ENCODE assay signal across 19 cellular contexts in genomic region chr3:39109086-39109485, GRCh38. TPM values are rescaled to one million over a fixed set of nuclear protein-coding genes. Genes with fewer than 3 reads are reported as not detected.
DNase-seq lines count a peak whose midpoint lies in the region; ATAC-seq and TF ChIP-seq lines count a peak whose summit lies in the region.
"Had no signal": no experiment of that assay in that cellular context is flagged by ENCODE, and none has a peak within 500 bp of the region (broad histone marks: within the 10 kb centered on the region; RNA-seq: fewer than 3 reads in every experiment).

No MANE protein-coding gene starts in this region.

- TF ChIP-seq RAD21 in SK-N-SH (IDR thresholded peaks at IDR 0.05; ENCODE audit: low read length), result no peak

- H3K4me1 ChIP-seq in SK-N-SH (ENCODE audit: control insufficient read depth in 1 of 2, insufficient read depth in 2 of 2, low read depth in 1 of 2, low read length in 1 of 2), result peaks cover 4 to 24% of the 10 kb centered on the region in 2 experiments; a peak in 2 of 4 replicates

- H3K4me1 Mint-ChIP-seq in T-cell (peaks cover 42 to 48% (median 43%) of the 10 kb centered on the region in 3 donors), endothelial cell (ENCODE audit: unreplicated experiment) (peaks cover 49% of the 10 kb centered on the region)
- H3K4me1 Mint-ChIP-seq in stimulated activated naive B cell treated with anti-CD40 and anti-IgM and Interleukin-4, amounts not matched to agents 10 μg/mL and 1 μg/mL and 100 μg/mL, for 72 hours, result peaks cover 38 to 45% of the 10 kb centered on the region in 2 donors

- H3K4me3 ChIP-seq in foreskin fibroblast (ENCODE audit: low read depth in 1 of 2, low read length in 2 of 2), result no peak overlapping the region
- H3K4me3 ChIP-seq in SK-N-SH (ENCODE audit: low read depth in 2 of 2, low read length in 1 of 2), result no peak overlapping the region
- H3K4me3 ChIP-seq: gastroesophageal sphincter, HAP-1, right atrium auricular region, tibial artery had no signal

- 82% methylated on average over 5 of the region's 5 CpGs for WGBS in SK-N-SH (ENCODE audit: low lambda C conversion rate)

- TF ChIP-seq CTCF in endothelial cell (IDR thresholded peaks at IDR 0.05; ENCODE audit: unreplicated experiment) (no peak), foreskin fibroblast (IDR thresholded peaks at IDR 0.05; ENCODE audit: low read depth, low read length) (no peak), SK-N-SH (IDR thresholded peaks at IDR 0.05) (no peak)

- peaks cover 25% of the 10 kb centered on the region for H4K20me1 ChIP-seq in SK-N-SH (ENCODE audit: insufficient read depth)

- peaks cover 0 to 8% of the 10 kb centered on the region in 2 experiments for H3K36me3 ChIP-seq in SK-N-SH (replicated peaks in 1 of 2; ENCODE audit: control insufficient read depth in 1 of 2, insufficient read depth in 2 of 2, low read length in 1 of 2)
- H3K36me3 ChIP-seq: right atrium auricular region had no signal

- no peaks in the 10 kb centered on the region for H3K9me2 ChIP-seq in SK-N-SH

- H3K27ac Mint-ChIP-seq in T-cell, result peak overlapping the region; percentile 86 to 92
- H3K27ac Mint-ChIP-seq in endothelial cell (ENCODE audit: unreplicated experiment), result peak overlapping the region; percentile 98
- peak overlapping the region; percentile 68 for H3K27ac Mint-ChIP-seq in stimulated activated naive B cell treated with anti-CD40 and anti-IgM and Interleukin-4, amounts not matched to agents 10 μg/mL and 1 μg/mL and 100 μg/mL, for 72 hours

- H3K4me3 Mint-ChIP-seq in T-cell (peak overlapping the region in 2 of 3 donors; percentile 93 to 95), endothelial cell (ENCODE audit: unreplicated experiment) (peak overlapping the region; percentile 97)
- no peak overlapping the region for H3K4me3 Mint-ChIP-seq in stimulated activated naive B cell treated with anti-CD40 and anti-IgM and Interleukin-4, amounts not matched to agents 10 μg/mL and 1 μg/mL and 100 μg/mL, for 72 hours

- H3K4me2 ChIP-seq in SK-N-SH, result no peak overlapping the region

- DNase-seq in activated CD8-positive, alpha-beta memory T cell treated with anti-CD3 and anti-CD28 coated beads, Interleukin-2, amount 50 U/mL, for 48 hours, result peak; percentile 44
- no peak for DNase-seq in activated CD8-positive, alpha-beta memory T cell treated with anti-CD3 and anti-CD28 coated beads for 24 hours
- DNase-seq in T-cell (no peak), endothelial cell (ENCODE audit: low spot score) (no peak), foreskin fibroblast (no peak), NOMO-1 treated with DMSO at 0.1 percent for 48 hours (lab: John Stamatoyannopoulos, UW; ENCODE audit: unreplicated experiment) (no peak), SK-N-SH (no peak)
- no peak for DNase-seq in stimulated activated naive B cell treated with anti-CD40 and anti-IgM and Interleukin-4, amounts not matched to agents 10 μg/mL and 1 μg/mL and 100 μg/mL, for 72 hours
- DNase-seq: dermis blood vessel endothelial cell; EL; erythroblast; NCI-H1694 treated with DMSO at 0.1 percent for 48 hours; stimulated activated naive CD4-positive, alpha-beta T cell treated with Interleukin-2 at 50 U/mL for 16 hours had no signal

- no peak for ATAC-seq in T-cell (replicated peaks in 1 of 4)
- no peak for ATAC-seq in stimulated activated naive B cell treated with anti-CD40 and anti-IgM and Interleukin-4, amounts not matched to agents 10 μg/mL and 1 μg/mL and 100 μg/mL, for 72 hours (replicated peaks)
- ATAC-seq: gastroesophageal sphincter had no signal

- no peaks in the 10 kb centered on the region for H3K27me3 ChIP-seq in SK-N-SH (ENCODE audit: insufficient read depth)
- H3K27me3 ChIP-seq: gastroesophageal sphincter, right atrium auricular region, tibial artery had no signal

- H3K27me3 Mint-ChIP-seq in T-cell (no peaks in the 10 kb centered on the region), endothelial cell (ENCODE audit: unreplicated experiment) (peaks cover 30% of the 10 kb centered on the region)
- H3K27me3 Mint-ChIP-seq in stimulated activated naive B cell treated with anti-CD40 and anti-IgM and Interleukin-4, amounts not matched to agents 10 μg/mL and 1 μg/mL and 100 μg/mL, for 72 hours, result no peaks in the 10 kb centered on the region

- no peaks in the 10 kb centered on the region for H3F3A ChIP-seq in SK-N-SH (replicated peaks; ENCODE audit: insufficient read depth)

- no peak overlapping the region for H3K9ac ChIP-seq in SK-N-SH

- H3K9me3 Mint-ChIP-seq in T-cell (no peaks in the 10 kb centered on the region), endothelial cell (ENCODE audit: unreplicated experiment) (no peaks in the 10 kb centered on the region)
- no peaks in the 10 kb centered on the region for H3K9me3 Mint-ChIP-seq in stimulated activated naive B cell treated with anti-CD40 and anti-IgM and Interleukin-4, amounts not matched to agents 10 μg/mL and 1 μg/mL and 100 μg/mL, for 72 hours
- H3K9me3 Mint-ChIP-seq: activated naive CD4-positive, alpha-beta T cell treated with anti-CD3 and anti-CD28 coated beads, Interleukin-2, amount 50 U/mL, for 72 hours had no signal

- POLR2A ChIA-PET in T-cell (lab: Charles Lee) (interaction anchor here (0.6 to 1.6 kb wide), 3 partner anchors 32 to 1002 kb away, joined by 3 to 4 read pairs (median 3); no protein-coding TSS in a partner anchor), SK-N-SH (lab: Yijun Ruan, JAX) (no interaction called here)

- no peak for TF ChIP-seq EP300 in SK-N-SH (IDR thresholded peaks at IDR 0.05; ENCODE audit: borderline replicate concordance in 1 of 2, low read depth in 1 of 2, low read length in 1 of 2)

- no peaks in the 10 kb centered on the region for H3K36me3 Mint-ChIP-seq in T-cell
- H3K36me3 Mint-ChIP-seq in endothelial cell (ENCODE audit: low read depth, unreplicated experiment), result peaks cover 40% of the 10 kb centered on the region
- H3K36me3 Mint-ChIP-seq in stimulated activated naive B cell treated with anti-CD40 and anti-IgM and Interleukin-4, amounts not matched to agents 10 μg/mL and 1 μg/mL and 100 μg/mL, for 72 hours, result peaks cover 0 to 6% of the 10 kb centered on the region in 2 donors

- H3K9me3 ChIP-seq in SK-N-SH, result no peaks in the 10 kb centered on the region
- H3K9me3 ChIP-seq: gastroesophageal sphincter, HAP-1, right atrium auricular region, tibial artery had no signal

- no peak overlapping the region for H3K27ac ChIP-seq in SK-N-SH (ENCODE audit: low read depth in 2 of 2, low read length in 1 of 2)
- H3K27ac ChIP-seq: HL-60, right atrium auricular region had no signal

- CTCF ChIA-PET in T-cell (lab: Charles Lee), result interaction anchor here (0.7 to 1.0 kb wide), 2 partner anchors 17 to 23 kb away, joined by 3 to 11 read pairs; no protein-coding TSS in a partner anchor
- CTCF ChIA-PET in SK-N-SH (lab: Yijun Ruan, JAX), result interaction anchor here (2.6 kb wide), 1 partner anchor 179 kb away, joined by 14 read pairs; no protein-coding TSS in a partner anchor

- H2AFZ ChIP-seq in SK-N-SH (ENCODE audit: low read depth), result no peak overlapping the region

- peaks cover 30% of the 10 kb centered on the region for H3K79me2 ChIP-seq in SK-N-SH (ENCODE audit: insufficient read depth)

TF ChIP-seq in SK-N-SH, 30 proteins besides CTCF, POLR2A, EP300 and RAD21:
- TF ChIP-seq SMC3 (IDR thresholded peaks at IDR 0.05; ENCODE audit: low read depth, low read length) (no peak), JUND (IDR thresholded peaks at IDR 0.05) (no peak), MXI1 (IDR thresholded peaks at IDR 0.05; ENCODE audit: low read depth, low read length) (no peak), TEAD4 (IDR thresholded peaks at IDR 0.05; ENCODE audit: borderline replicate concordance, insufficient read depth) (no peak), CHD2 (IDR thresholded peaks at IDR 0.05; ENCODE audit: low read length, partially characterized antibody) (no peak), FOXJ3 (CRISPR knock-in tag; IDR thresholded peaks at IDR 0.05) (no peak), RCOR1 (IDR thresholded peaks at IDR 0.05; ENCODE audit: low read length) (no peak), ELF1 (IDR thresholded peaks at IDR 0.05) (no peak), NFIC (IDR thresholded peaks at IDR 0.05; ENCODE audit: borderline replicate concordance) (no peak), POLR2AphosphoS5 (IDR thresholded peaks at IDR 0.05; ENCODE audit: low read depth, low read length) (no peak), MEF2A (IDR thresholded peaks at IDR 0.05; ENCODE audit: borderline replicate concordance, low read depth) (no peak)
- TF ChIP-seq, protein P1, sequence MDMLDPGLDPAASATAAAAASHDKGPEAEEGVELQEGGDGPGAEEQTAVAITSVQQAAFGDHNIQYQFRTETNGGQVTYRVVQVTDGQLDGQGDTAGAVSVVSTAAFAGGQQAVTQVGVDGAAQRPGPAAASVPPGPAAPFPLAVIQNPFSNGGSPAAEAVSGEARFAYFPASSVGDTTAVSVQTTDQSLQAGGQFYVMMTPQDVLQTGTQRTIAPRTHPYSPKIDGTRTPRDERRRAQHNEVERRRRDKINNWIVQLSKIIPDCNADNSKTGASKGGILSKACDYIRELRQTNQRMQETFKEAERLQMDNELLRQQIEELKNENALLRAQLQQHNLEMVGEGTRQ (IDR thresholded peaks at IDR 0.05; ENCODE audit: borderline replicate concordance, low read depth, low read length), result no peak
TF ChIP-seq in SK-N-SH: peak in this region for 0.

RNA-seq across cellular contexts. Expression of gene TTC21A, which starts 1.6 kb away (rescaled TPM):
- 10 to 100 TPM in 1 of 5 donors, 1 to 10 TPM in 4; 3.5 to 12.4 (median 5.4) TPM for total RNA-seq in T-cell
- total RNA-seq in endothelial cell (ENCODE audit: unreplicated experiment), result 41.7 TPM
- 3.9 and 4.2 TPM in 2 replicates for polyA plus RNA-seq in SK-N-SH (2012; rRNA removed)
- 1.0 and 1.5 TPM in 2 replicates for polyA plus RNA-seq in SK-N-SH (2012; cell fraction: cytosol; rRNA removed)
- 20.1 and 22.2 TPM in 2 replicates for polyA plus RNA-seq in SK-N-SH (2012; cell fraction: nucleus; rRNA removed)

RNA-seq across cellular contexts. Expression of gene GORASP1, which starts 1.7 kb away (rescaled TPM):
- 10 to 100 TPM; 26.7 to 55.5 (median 41.5) TPM for total RNA-seq in T-cell
- total RNA-seq in endothelial cell (ENCODE audit: unreplicated experiment), result 130 TPM
- polyA plus RNA-seq in SK-N-SH (2012; rRNA removed), result 44.3 and 56.2 TPM in 2 replicates
- 18.6 and 24.9 TPM in 2 replicates for polyA plus RNA-seq in SK-N-SH (2012; cell fraction: cytosol; rRNA removed)
- polyA plus RNA-seq in SK-N-SH (2012; cell fraction: nucleus; rRNA removed), result 197 and 204 TPM in 2 replicates

RNA-seq across cellular contexts. Expression of gene CSRNP1, which starts 44.3 kb away (rescaled TPM):
- total RNA-seq in T-cell (100 to 1,000 TPM in 2 of 5 donors, 10 to 100 TPM in 3; 19.5 to 302 (median 25.0) TPM), endothelial cell (ENCODE audit: unreplicated experiment) (20.8 TPM)
- polyA plus RNA-seq in SK-N-SH (2012; rRNA removed), result 24.5 and 26.3 TPM in 2 replicates
- 12.5 and 13.2 TPM in 2 replicates for polyA plus RNA-seq in SK-N-SH (2012; cell fraction: cytosol; rRNA removed)
- polyA plus RNA-seq in SK-N-SH (2012; cell fraction: nucleus; rRNA removed), result 43.9 and 63.0 TPM in 2 replicates

RNA-seq across cellular contexts. Expression of gene WDR48, which starts 57.3 kb away (rescaled TPM):
- total RNA-seq in T-cell, result 10 to 100 TPM; 54.2 to 90.3 (median 59.9) TPM
- 33.4 TPM for total RNA-seq in endothelial cell (ENCODE audit: unreplicated experiment)
- polyA plus RNA-seq in SK-N-SH (2012; rRNA removed), result 12.1 and 18.0 TPM in 2 replicates
- 16.8 and 17.8 TPM in 2 replicates for polyA plus RNA-seq in SK-N-SH (2012; cell fraction: cytosol; rRNA removed)
- polyA plus RNA-seq in SK-N-SH (2012; cell fraction: nucleus; rRNA removed), result 11.0 and 25.9 TPM in 2 replicates

RNA-seq across cellular contexts. Expression of gene SCN11A, which starts 57.3 kb away (rescaled TPM):
- total RNA-seq in T-cell (under 1 TPM; 0.07 to 0.23 (median 0.12) TPM), endothelial cell (ENCODE audit: unreplicated experiment) (0.69 TPM)
- 0.02 TPM in 2 replicates for polyA plus RNA-seq in SK-N-SH (2012; rRNA removed)
- 0.01 TPM in 2 replicates for polyA plus RNA-seq in SK-N-SH (2012; cell fraction: cytosol; rRNA removed)
- polyA plus RNA-seq in SK-N-SH (2012; cell fraction: nucleus; rRNA removed), result 0.08 and 0.10 TPM in 2 replicates

Comparison
In these comparisons a context has a peak if more than half of its experiments do, and no peak if none do; other contexts are left out.
1. H3K4me3 Mint-ChIP-seq: peak in T-cell (2 of 3) and endothelial cell (single experiment); none in stimulated activated naive B cell treated with anti-CD40 and anti-IgM and Interleukin-4, amounts not matched to agents 10 μg/mL and 1 μg/mL and 100 μg/mL, for 72 hours (0 of 2).
2. Peak in every context shown above with its lines, with median percentiles within 50 percentile points of each other: H3K27ac Mint-ChIP-seq.